In genomic region chr1:116185161-116185701, GRCh38 we compare ENCODE assay signal across 24 cellular contexts.
DNase-seq lines count a peak whose midpoint lies in the region; ATAC-seq and TF ChIP-seq lines count a peak whose summit lies in the region.
"Had no signal": no experiment of that assay in that cellular context is flagged by ENCODE, and none has a peak within 500 bp of the region (broad histone marks: within the 10 kb centered on the region; RNA-seq: fewer than 3 reads in every experiment).

No MANE protein-coding gene starts in this region.

- H2AFZ ChIP-seq in OCI-LY3 (ENCODE audit: low read depth, low read length) = 0 out of 2 replicates have a peak overlapping the region, but pooled peaks have one; percentile 67
- H2AFZ ChIP-seq: PC-9 had no signal

- intact Hi-C loops in heart right ventricle (cut with DNase I) = no loop called here
- intact Hi-C loops in mucosa of descending colon (cut with DNase I, micrococcal nuclease) = no loop called here
- intact Hi-C loops in activated T-helper 2 cell treated with anti-CD3 and anti-CD28 coated beads, Interferon-gamma antibody, Interleukin-2, Interleukin-4, amounts not matched to agents 10 μg/mL and 5 μg/mL and 100 μg/mL, durations not matched to agents 14 hours and 24 hours and 36 hours (cut with micrococcal nuclease) = no loop called here

- TF ChIP-seq CTCF in heart right ventricle (IDR thresholded peaks at IDR 0.05) = no peak
- TF ChIP-seq CTCF in right atrium auricular region (IDR thresholded peaks at IDR 0.05) = no peak
- no peak for TF ChIP-seq CTCF in OCI-LY3 (IDR thresholded peaks at IDR 0.05; ENCODE audit: low read depth, low read length)
- TF ChIP-seq CTCF in mucosa of descending colon (IDR thresholded peaks at IDR 0.05) = no peak
- TF ChIP-seq CTCF in WERI-Rb-1 (IDR thresholded peaks at IDR 0.05; ENCODE audit: low read depth, low read length) = no peak

- 50 to 66% methylated on average over 5 of the region's 5 CpGs for WGBS in heart right ventricle, 2 donors

- no peaks in the 10 kb centered on the region for H3K79me2 ChIP-seq in OCI-LY3 (ENCODE audit: low read length)

- no peak overlapping the region for H3K27ac Mint-ChIP-seq in activated T-helper 2 cell treated with anti-CD3 and anti-CD28 coated beads, Interferon-gamma antibody, Interleukin-2, Interleukin-4, amounts not matched to agents 10 μg/mL and 5 μg/mL and 100 μg/mL, durations not matched to agents 14 hours and 24 hours and 36 hours
- H3K27ac Mint-ChIP-seq: CD4-positive, alpha-beta T cell had no signal

- no peak overlapping the region for H3K4me3 Mint-ChIP-seq in activated T-helper 2 cell treated with anti-CD3 and anti-CD28 coated beads, Interferon-gamma antibody, Interleukin-2, Interleukin-4, amounts not matched to agents 10 μg/mL and 5 μg/mL and 100 μg/mL, durations not matched to agents 14 hours and 24 hours and 36 hours (ENCODE audit: low read depth)
- H3K4me3 Mint-ChIP-seq: CD4-positive, alpha-beta T cell had no signal

- ATAC-seq in heart right ventricle (peak in 7 of 8 donors; percentile 77 to 93 (median 86)), mucosa of descending colon (peak; percentile 32)

- H3K4me2 ChIP-seq in OCI-LY3 (ENCODE audit: low read length) = peak overlapping the region; percentile 21; the same call in 1 of the 2 replicates
- H3K4me2 ChIP-seq: BLaER1 treated with 17β-estradiol and CSF1 and Interleukin-3, amounts not matched to agents 10 nM and 100 nM; PC-9 had no signal

- DNase-seq in heart right ventricle (peak in 1 of 2 donors; percentile 20), right atrium auricular region (ENCODE audit: low spot score) (no peak), mucosa of descending colon (no peak), WERI-Rb-1 (no peak), NCI-H446 treated with DMSO at 0.1 percent for 48 hours (lab: John Stamatoyannopoulos, UW) (no peak)
- no peak for DNase-seq in activated T-helper 2 cell treated with anti-CD3 and anti-CD28 coated beads, Interferon-gamma antibody, Interleukin-2, Interleukin-4, amounts not matched to agents 10 μg/mL and 5 μg/mL and 100 μg/mL, durations not matched to agents 14 hours and 24 hours and 36 hours (ENCODE audit: low spot score)
- DNase-seq: CD4-positive, alpha-beta T cell; COR-L47; DMS79; EL; GDM1; H7; NCI-H1048; NCI-H1417; NCI-H1694; NCI-H2029 treated with DMSO at 0.1 percent for 48 hours; NCI-H345; NCI-H524 treated with DMSO at 0.1 percent for 48 hours; NCI-H774; PC-9; SHP77 had no signal

- H4K20me1 ChIP-seq in OCI-LY3 (ENCODE audit: insufficient read depth, low read length) = no peaks in the 10 kb centered on the region
- H4K20me1 ChIP-seq: BLaER1 treated with 17β-estradiol and CSF1 and Interleukin-3, amounts not matched to agents 10 nM and 100 nM had no signal

- H3K9ac ChIP-seq in OCI-LY3 (ENCODE audit: low read length) (no peak overlapping the region), skeletal muscle tissue (ENCODE audit: low read depth in 1 of 3, low read length in 3 of 3) (no peak overlapping the region)
- H3K9ac ChIP-seq: BLaER1 treated with 17β-estradiol and CSF1 and Interleukin-3, amounts not matched to agents 10 nM and 100 nM had no signal

- no peaks in the 10 kb centered on the region for H3K36me3 Mint-ChIP-seq in activated T-helper 2 cell treated with anti-CD3 and anti-CD28 coated beads, Interferon-gamma antibody, Interleukin-2, Interleukin-4, amounts not matched to agents 10 μg/mL and 5 μg/mL and 100 μg/mL, durations not matched to agents 14 hours and 24 hours and 36 hours (ENCODE audit: low read depth)

- no peaks in the 10 kb centered on the region for H3K4me1 Mint-ChIP-seq in activated T-helper 2 cell treated with anti-CD3 and anti-CD28 coated beads, Interferon-gamma antibody, Interleukin-2, Interleukin-4, amounts not matched to agents 10 μg/mL and 5 μg/mL and 100 μg/mL, durations not matched to agents 14 hours and 24 hours and 36 hours (ENCODE audit: low read depth)

- H3K36me3 ChIP-seq in heart right ventricle (no peaks in the 10 kb centered on the region), right atrium auricular region (no peaks in the 10 kb centered on the region), OCI-LY3 (replicated peaks; ENCODE audit: low read depth, low read length) (no peaks in the 10 kb centered on the region), mucosa of descending colon (ENCODE audit: low read depth) (no peaks in the 10 kb centered on the region), skeletal muscle tissue (ENCODE audit: control insufficient read depth in 3 of 3, insufficient read depth in 3 of 3, low read length in 3 of 3) (no peaks in the 10 kb centered on the region), WERI-Rb-1 (no peaks in the 10 kb centered on the region)
- H3K36me3 ChIP-seq: BLaER1 treated with 17β-estradiol and CSF1 and Interleukin-3, amounts not matched to agents 10 nM and 100 nM had no signal

- H3K27ac ChIP-seq in heart right ventricle = peak overlapping the region in 4 of 10 donors; percentile 29 to 41 (median 34)
- H3K27ac ChIP-seq in right atrium auricular region = no peak overlapping the region
- H3K27ac ChIP-seq in OCI-LY3 (ENCODE audit: low read length) = no peak overlapping the region
- H3K27ac ChIP-seq in skeletal muscle tissue (ENCODE audit: low read depth, low read length) = peak overlapping the region; percentile 54
- no peak overlapping the region for H3K27ac ChIP-seq in WERI-Rb-1
- H3K27ac ChIP-seq: BLaER1 treated with 17β-estradiol and CSF1 and Interleukin-3, amounts not matched to agents 10 nM and 100 nM; PC-9 had no signal

- no peaks in the 10 kb centered on the region for H3K9me3 Mint-ChIP-seq in activated T-helper 2 cell treated with anti-CD3 and anti-CD28 coated beads, Interferon-gamma antibody, Interleukin-2, Interleukin-4, amounts not matched to agents 10 μg/mL and 5 μg/mL and 100 μg/mL, durations not matched to agents 14 hours and 24 hours and 36 hours
- H3K9me3 Mint-ChIP-seq: CD4-positive, alpha-beta T cell had no signal

- H3K4me3 ChIP-seq in heart right ventricle (no peak overlapping the region), right atrium auricular region (no peak overlapping the region), OCI-LY3 (ENCODE audit: low read length) (no peak overlapping the region), mucosa of descending colon (no peak overlapping the region), skeletal muscle tissue (ENCODE audit: low read length in 3 of 3) (no peak overlapping the region), WERI-Rb-1 (ENCODE audit: low read depth, low read length) (no peak overlapping the region)
- H3K4me3 ChIP-seq: BLaER1 treated with 17β-estradiol and CSF1 and Interleukin-3, amounts not matched to agents 10 nM and 100 nM; PC-9 had no signal

- H3K27me3 ChIP-seq in heart right ventricle (peaks cover 0 to 9% (median 0%) of the 10 kb centered on the region in 7 donors), right atrium auricular region (no peaks in the 10 kb centered on the region), OCI-LY3 (ENCODE audit: low read depth, low read length) (peaks cover 2% of the 10 kb centered on the region; the same call in 1 of the 2 replicates), skeletal muscle tissue (ENCODE audit: control insufficient read depth in 3 of 3, insufficient read depth in 3 of 3, low read length in 3 of 3) (no peaks in the 10 kb centered on the region), WERI-Rb-1 (ENCODE audit: insufficient read depth, low read depth, severe bottlenecking) (no peaks in the 10 kb centered on the region)
- H3K27me3 ChIP-seq: BLaER1 treated with 17β-estradiol and CSF1 and Interleukin-3, amounts not matched to agents 10 nM and 100 nM had no signal

- H3K9me3 ChIP-seq in heart right ventricle (no peaks in the 10 kb centered on the region), right atrium auricular region (no peaks in the 10 kb centered on the region), OCI-LY3 (ENCODE audit: insufficient read depth, low read length) (no peaks in the 10 kb centered on the region), mucosa of descending colon (no peaks in the 10 kb centered on the region), skeletal muscle tissue (ENCODE audit: control insufficient read depth in 3 of 3, low read length in 3 of 3) (no peaks in the 10 kb centered on the region), WERI-Rb-1 (ENCODE audit: severe bottlenecking) (no peaks in the 10 kb centered on the region)
- H3K9me3 ChIP-seq: BLaER1 treated with 17β-estradiol and CSF1 and Interleukin-3, amounts not matched to agents 10 nM and 100 nM had no signal

- H3K27me3 Mint-ChIP-seq in activated T-helper 2 cell treated with anti-CD3 and anti-CD28 coated beads, Interferon-gamma antibody, Interleukin-2, Interleukin-4, amounts not matched to agents 10 μg/mL and 5 μg/mL and 100 μg/mL, durations not matched to agents 14 hours and 24 hours and 36 hours (ENCODE audit: low read depth) = peaks cover 12% of the 10 kb centered on the region

- H3K4me1 ChIP-seq in heart right ventricle (peaks cover 0 to 18% (median 3%) of the 10 kb centered on the region in 9 donors), right atrium auricular region (no peaks in the 10 kb centered on the region), OCI-LY3 (ENCODE audit: low read length) (peaks cover 8% of the 10 kb centered on the region), mucosa of descending colon (ENCODE audit: low read depth) (no peaks in the 10 kb centered on the region), skeletal muscle tissue (ENCODE audit: control insufficient read depth in 3 of 3, insufficient read depth in 3 of 3, low read length in 3 of 3) (peaks cover 0 to 4% (median 0%) of the 10 kb centered on the region in 3 donors)
- H3K4me1 ChIP-seq: BLaER1 treated with 17β-estradiol and CSF1 and Interleukin-3, amounts not matched to agents 10 nM and 100 nM had no signal
